In genomic region chr3:22819209-22819608, GRCh38 we compare ENCODE assay signal across 35 cellular contexts.
"Had no signal": no experiment of that assay in that cellular context is flagged by ENCODE, and none has a peak within 500 bp of the region (broad histone marks: within the 10 kb centered on the region; RNA-seq: fewer than 3 reads in every experiment).

No MANE protein-coding gene starts in this region.

- H3K9me3 ChIP-seq: MG63 had no signal

- H3K27ac ChIP-seq: KMS-11 had no signal

- H3K36me3 ChIP-seq: MG63 had no signal

- DNase-seq: Karpas-422, MG63, MM.1S, MV-4-11, NCI-H1048, NCI-H1092, NCI-H1092 treated with DMSO at 0.1 percent for 48 hours, NCI-H1105, NCI-H1105 treated with DMSO at 0.1 percent for 48 hours, NCI-H1417, NCI-H1417 treated with DMSO at 0.1 percent for 48 hours, NCI-H1436, NCI-H1436 treated with DMSO at 0.1 percent for 48 hours, NCI-H146, NCI-H1694, NCI-H1694 treated with DMSO at 0.1 percent for 48 hours, NCI-H187, NCI-H187 treated with DMSO at 0.1 percent for 48 hours, NCI-H1930, NCI-H2029, NCI-H2029 treated with DMSO at 0.1 percent for 48 hours, NCI-H2081, NCI-H2081 treated with DMSO at 0.1 percent for 48 hours, NCI-H2107, NCI-H2171, NCI-H2171 treated with DMSO at 0.1 percent for 48 hours, NCI-H2227 treated with DMSO at 0.1 percent for 48 hours, NCI-H226, NCI-H345, NCI-H446, NCI-H446 treated with DMSO at 0.1 percent for 48 hours, NCI-H510A, NCI-H510A treated with DMSO at 0.1 percent for 48 hours, NCI-H524 had no signal

- H3K4me3 ChIP-seq: MG63 had no signal
